In genomic region chr22:17969732-17970131, GRCh38 we compare ENCODE assay signal across 11 cellular contexts. TPM values are rescaled to one million over a fixed set of nuclear protein-coding genes. Genes with fewer than 3 reads are reported as not detected.
DNase-seq lines count a peak whose midpoint lies in the region; ATAC-seq and TF ChIP-seq lines count a peak whose summit lies in the region.
"Had no signal": no experiment of that assay in that cellular context is flagged by ENCODE, and none has a peak within 500 bp of the region (broad histone marks: within the 10 kb centered on the region; RNA-seq: fewer than 3 reads in every experiment).

No MANE protein-coding gene starts in this region.

- H3K9ac ChIP-seq in mammary epithelial cell (ENCODE audit: insufficient read depth, low read length) = no peak overlapping the region

- H3K4me3 ChIP-seq in mammary epithelial cell (replicated peaks in 1 of 3; ENCODE audit: insufficient read depth in 1 of 3, low read depth in 2 of 3, low read length in 3 of 3) (no peak overlapping the region), upper lobe of left lung (no peak overlapping the region)

- TF ChIP-seq POLR2A in upper lobe of left lung (IDR thresholded peaks at IDR 0.05) = no peak

- intact Hi-C loops in mammary epithelial cell (cut with micrococcal nuclease) = no loop called here

- no peak overlapping the region for H3K4me2 ChIP-seq in mammary epithelial cell (ENCODE audit: insufficient read depth, low read depth, low read length)

- no peak for DNase-seq in activated naive CD8-positive, alpha-beta T cell treated with anti-CD3 and anti-CD28 coated beads for 36 hours
- DNase-seq in mammary epithelial cell = peak; percentile 58
- DNase-seq in left kidney (ENCODE audit: low read depth, low spot score) = peak; percentile 38
- DNase-seq in upper lobe of left lung = no peak
- DNase-seq in HT-29 (ENCODE audit: low spot score) = no peak
- no peak for DNase-seq in SHP77 (lab: John Stamatoyannopoulos, UW)
- DNase-seq: activated CD4-positive, alpha-beta T cell treated with anti-CD3 and anti-CD28 coated beads for 48 hours had no signal

- no peaks in the 10 kb centered on the region for H3K27me3 Mint-ChIP-seq in activated naive CD8-positive, alpha-beta T cell
- H3K27me3 Mint-ChIP-seq in activated naive CD8-positive, alpha-beta T cell treated with anti-CD3 and anti-CD28 coated beads for 36 hours = no peaks in the 10 kb centered on the region
- H3K27me3 Mint-ChIP-seq: stimulated activated naive CD8-positive, alpha-beta T cell treated with anti-CD3 and anti-CD28 coated beads, Interleukin-15, Interleukin-2, amounts not matched to agents 100 ng/mL and 50 ng/mL, for 24 hours had no signal

- peak overlapping the region; percentile 28 for H3K27ac Mint-ChIP-seq in activated naive CD8-positive, alpha-beta T cell
- no peak overlapping the region for H3K27ac Mint-ChIP-seq in activated naive CD8-positive, alpha-beta T cell treated with anti-CD3 and anti-CD28 coated beads for 36 hours
- H3K27ac Mint-ChIP-seq: stimulated activated naive CD8-positive, alpha-beta T cell treated with anti-CD3 and anti-CD28 coated beads, Interleukin-15, Interleukin-2, amounts not matched to agents 100 ng/mL and 50 ng/mL, for 24 hours had no signal

- no peaks in the 10 kb centered on the region for H3K36me3 ChIP-seq in mammary epithelial cell (ENCODE audit: insufficient read depth, low read length)
- H3K36me3 ChIP-seq in upper lobe of left lung = no peaks in the 10 kb centered on the region

- peaks cover 42% of the 10 kb centered on the region for H3K4me1 ChIP-seq in mammary epithelial cell (ENCODE audit: insufficient read depth, low read length)
- H3K4me1 ChIP-seq in upper lobe of left lung = peaks cover 4 to 22% (median 8%) of the 10 kb centered on the region in 4 donors

- H3K4me1 Mint-ChIP-seq in activated naive CD8-positive, alpha-beta T cell (ENCODE audit: low read depth) = peaks cover 4% of the 10 kb centered on the region
- H3K4me1 Mint-ChIP-seq in activated naive CD8-positive, alpha-beta T cell treated with anti-CD3 and anti-CD28 coated beads for 36 hours = peaks cover 6% of the 10 kb centered on the region

- dilution Hi-C loops in mammary epithelial cell (cut with HindIII; ENCODE audit: low sequenced_read_pairs) = no loop called here

- TF ChIP-seq EP300 in upper lobe of left lung (IDR thresholded peaks at IDR 0.05) = no peak

- no peaks in the 10 kb centered on the region for H3K36me3 Mint-ChIP-seq in activated naive CD8-positive, alpha-beta T cell
- H3K36me3 Mint-ChIP-seq in activated naive CD8-positive, alpha-beta T cell treated with anti-CD3 and anti-CD28 coated beads for 36 hours = peaks cover 5% of the 10 kb centered on the region

- no peaks in the 10 kb centered on the region for H3K9me3 ChIP-seq in mammary epithelial cell (replicated peaks; ENCODE audit: insufficient read depth, low read length)
- H3K9me3 ChIP-seq in upper lobe of left lung = no peaks in the 10 kb centered on the region
- H3K9me3 ChIP-seq: BE2C had no signal

- in situ Hi-C loops in mammary epithelial cell (cut with MboI; ENCODE audit: low sequenced_read_pairs in 2 of 2) = no loop called here

- no peaks in the 10 kb centered on the region for H3K9me3 Mint-ChIP-seq in activated naive CD8-positive, alpha-beta T cell (ENCODE audit: low read depth)
- no peaks in the 10 kb centered on the region for H3K9me3 Mint-ChIP-seq in activated naive CD8-positive, alpha-beta T cell treated with anti-CD3 and anti-CD28 coated beads for 36 hours
- H3K9me3 Mint-ChIP-seq: stimulated activated naive CD8-positive, alpha-beta T cell treated with anti-CD3 and anti-CD28 coated beads, Interleukin-15, Interleukin-2, amounts not matched to agents 100 ng/mL and 50 ng/mL, for 24 hours had no signal

- CTCF ChIA-PET in mammary epithelial cell (lab: Charles Lee; ENCODE audit: low non-redundant PET) = interaction anchor here (0.6 kb wide), 1 partner anchor 122 kb away, joined by 9 read pairs; no protein-coding TSS in a partner anchor

- H3K27ac ChIP-seq in mammary epithelial cell (ENCODE audit: insufficient read depth, low read depth, low read length) (no peak overlapping the region), upper lobe of left lung (peak overlapping the region; percentile 5 to 45 (median 14))

- ATAC-seq in upper lobe of left lung (ENCODE audit: low FRiP score in 2 of 2) (no peak), HG02852 (IDR thresholded peaks at IDR 0.05; ENCODE audit: unreplicated experiment) (no peak)

- WGBS in mammary epithelial cell (ENCODE audit: low coverage, missing lambda C conversion rate) = 69% methylated on average over 9 of the region's 11 CpGs
- WGBS in upper lobe of left lung, 2 donors = 73 to 95% methylated on average over 5 to 10 of the region's 11 CpGs

- peaks cover 5% of the 10 kb centered on the region for H4K20me1 ChIP-seq in mammary epithelial cell (ENCODE audit: insufficient read depth, low read length)

- H2AFZ ChIP-seq in mammary epithelial cell (ENCODE audit: low read depth, low read length) = no peak overlapping the region

- H3K79me2 ChIP-seq in mammary epithelial cell (ENCODE audit: insufficient read depth, low read length) = peaks cover 96% of the 10 kb centered on the region

- no TSS peak for BruUV-seq in mammary epithelial cell (replicated peaks; lab: Mats Ljungman, UMichigan)

- no peak overlapping the region for H3K4me3 Mint-ChIP-seq in activated naive CD8-positive, alpha-beta T cell
- no peak overlapping the region for H3K4me3 Mint-ChIP-seq in activated naive CD8-positive, alpha-beta T cell treated with anti-CD3 and anti-CD28 coated beads for 36 hours
- H3K4me3 Mint-ChIP-seq: stimulated activated naive CD8-positive, alpha-beta T cell treated with anti-CD3 and anti-CD28 coated beads, Interleukin-15, Interleukin-2, amounts not matched to agents 100 ng/mL and 50 ng/mL, for 24 hours had no signal

- no peaks in the 10 kb centered on the region for H3K27me3 ChIP-seq in mammary epithelial cell (ENCODE audit: insufficient read depth, low read length)
- no peaks in the 10 kb centered on the region for H3K27me3 ChIP-seq in upper lobe of left lung
- H3K27me3 ChIP-seq: BE2C had no signal

- TF ChIP-seq CTCF in mammary epithelial cell (conservative IDR thresholded peaks at IDR 0.05 in 1 of 2, IDR thresholded peaks at IDR 0.05 in 1 of 2; ENCODE audit: extremely low read depth in 1 of 2, insufficient read depth in 1 of 2, low read depth in 1 of 2, low read length in 2 of 2) (no peak), upper lobe of left lung (IDR thresholded peaks at IDR 0.05) (no peak)

RNA-seq across cellular contexts. Expression of gene MICAL3, which starts 54.6 kb away (rescaled TPM):
- total RNA-seq in activated naive CD8-positive, alpha-beta T cell treated with anti-CD3 and anti-CD28 coated beads for 36 hours = 10 to 100 TPM; 36.6 to 41.3 TPM
- total RNA-seq in mammary epithelial cell (100 to 1,000 TPM in 1 of 2 donors, 10 to 100 TPM in 1; 67.2 to 102 TPM), upper lobe of left lung (10 to 100 TPM in 5 of 6 donors, 1 to 10 TPM in 1; 6.4 to 39.8 (median 23.4) TPM)
- 31.3 TPM for polyA plus RNA-seq in mammary epithelial cell
- polyA minus RNA-seq in mammary epithelial cell = 110 TPM
- 7.7 and 11.2 TPM in 2 replicates for total RNA-seq in HT-29 (2014; rRNA removed; shearing (Covaris generic))

Comparison
In these comparisons a context has a peak if more than half of its experiments do, and no peak if none do; other contexts are left out.
1. DNase-seq: peak in mammary epithelial cell (single experiment) and left kidney (single experiment); none in activated naive CD8-positive, alpha-beta T cell treated with anti-CD3 and anti-CD28 coated beads for 36 hours (single experiment), upper lobe of left lung (0 of 2), HT-29 (single experiment) and SHP77 (0 of 2).